Comparison of ENCODE assay signal across 5 cellular contexts in genomic region chr1:161255955-161256520, GRCh38. TPM values are rescaled to one million over a fixed set of nuclear protein-coding genes. Genes with fewer than 3 reads are reported as not detected.
"Had no signal": no experiment of that assay in that cellular context is flagged by ENCODE, and none has a peak within 500 bp of the region (broad histone marks: within the 10 kb centered on the region; RNA-seq: fewer than 3 reads in every experiment).

No MANE protein-coding gene starts in this region.

RNA-seq across cellular contexts. Expression of gene PCP4L1, which starts 2.5 kb away (rescaled TPM):
- total RNA-seq: HT-29 had no signal
- polyA plus RNA-seq: IgD-negative memory B cell had no signal

RNA-seq across cellular contexts. Expression of gene NR1I3, which starts 18.0 kb away (rescaled TPM):
- total RNA-seq: GM23338, H1, H9, HT-29 had no signal
- polyA plus RNA-seq: H1, IgD-negative memory B cell had no signal

RNA-seq across cellular contexts. Expression of gene APOA2, which starts 32.6 kb away (rescaled TPM):
- total RNA-seq: GM23338, H1, H9, HT-29 had no signal
- polyA plus RNA-seq: H1, IgD-negative memory B cell had no signal

RNA-seq across cellular contexts. Expression of gene FCER1G, which starts 40.9 kb away (rescaled TPM):
- total RNA-seq: GM23338, H1, HT-29 had no signal
